In genomic region chr4:110610940-110611785, GRCh38 we compare ENCODE assay signal across 10 cellular contexts. TPM values are rescaled to one million over a fixed set of nuclear protein-coding genes. Genes with fewer than 3 reads are reported as not detected.
DNase-seq lines count a peak whose midpoint lies in the region; ATAC-seq lines count a peak whose summit lies in the region.
"Had no signal": no experiment of that assay in that cellular context is flagged by ENCODE, and none has a peak within 500 bp of the region (broad histone marks: within the 10 kb centered on the region; RNA-seq: fewer than 3 reads in every experiment).

No MANE protein-coding gene starts in this region.

- H2BK5ac ChIP-seq in mesenchymal stem cell (ENCODE audit: low read depth, low read length, poor library complexity, severe bottlenecking): no peak overlapping the region

- H2BK15ac ChIP-seq in mesenchymal stem cell (ENCODE audit: low read depth, poor library complexity, severe bottlenecking): peak overlapping the region; percentile 78

- H4K8ac ChIP-seq in mesenchymal stem cell (ENCODE audit: low read length): peak overlapping the region; percentile 31

- no peak overlapping the region for H2AK5ac ChIP-seq in mesenchymal stem cell (ENCODE audit: low read length, severe bottlenecking)

- H3K23ac ChIP-seq in mesenchymal stem cell (ENCODE audit: low read length in 2 of 2): peak overlapping the region in 1 of 2 experiments; percentile 53

- no peaks in the 10 kb centered on the region for H3K79me1 ChIP-seq in mesenchymal stem cell (replicated peaks; ENCODE audit: low read length, poor library complexity, severe bottlenecking)

- no peak overlapping the region for H3K18ac ChIP-seq in mesenchymal stem cell (ENCODE audit: low read depth in 1 of 2, low read length in 2 of 2)

- H2BK12ac ChIP-seq in mesenchymal stem cell (ENCODE audit: low read length in 2 of 2): no peak overlapping the region

- DNase-seq in HT-29 (ENCODE audit: low spot score): peak; percentile 61
- DNase-seq in mesenchymal stem cell: no peak
- DNase-seq in EL: no peak
- DNase-seq in immature natural killer cell: no peak
- no peak for DNase-seq in stimulated activated naive CD4-positive, alpha-beta T cell treated with Interleukin-2 at 50 U/mL for 16 hours (lab: John Stamatoyannopoulos, UW)
- no peak for DNase-seq in CD4-positive, alpha-beta memory T cell
- DNase-seq: activated CD4-positive, alpha-beta memory T cell treated with anti-CD3 and anti-CD28 coated beads, Interleukin-2, amount 10 ng/mL, durations not matched to agents 7 days and 5 days; NCI-H187 had no signal

- CTCF ChIA-PET in CD4-positive, alpha-beta memory T cell (lab: Charles Lee; ENCODE audit: partially characterized antibody): no interaction called here

- peak overlapping the region in 1 of 5 donors; percentile 20 for H3K4me3 Mint-ChIP-seq in immature natural killer cell
- peak overlapping the region in 3 of 8 donors; percentile 25 to 50 (median 45) for H3K4me3 Mint-ChIP-seq in CD4-positive, alpha-beta memory T cell
- H3K4me3 Mint-ChIP-seq: activated CD4-positive, alpha-beta memory T cell treated with anti-CD3 and anti-CD28 coated beads, Interleukin-2, amount 10 ng/mL, durations not matched to agents 7 days and 5 days had no signal

- no peaks in the 10 kb centered on the region for H3K36me3 Mint-ChIP-seq in immature natural killer cell
- no peaks in the 10 kb centered on the region for H3K36me3 Mint-ChIP-seq in CD4-positive, alpha-beta memory T cell

- POLR2A ChIA-PET in CD4-positive, alpha-beta memory T cell (lab: Charles Lee; ENCODE audit: partially characterized antibody): no interaction called here

- no peak overlapping the region for H3K9ac ChIP-seq in mesenchymal stem cell (ENCODE audit: low read length)

- no peaks in the 10 kb centered on the region for H3K36me3 ChIP-seq in mesenchymal stem cell (ENCODE audit: control insufficient read depth in 1 of 2, insufficient read depth in 2 of 2, low read depth in 1 of 2, low read length in 2 of 2)
- no peaks in the 10 kb centered on the region for H3K36me3 ChIP-seq in CD4-positive, alpha-beta memory T cell (ENCODE audit: insufficient read depth, low read length)

- no peaks in the 10 kb centered on the region for H3K9me3 ChIP-seq in mesenchymal stem cell (ENCODE audit: control insufficient read depth, low read length)
- no peaks in the 10 kb centered on the region for H3K9me3 ChIP-seq in CD4-positive, alpha-beta memory T cell (ENCODE audit: control insufficient read depth in 1 of 2, low read length in 2 of 2)

- WGBS in mesenchymal stem cell: 76% methylated on average over 49 of the region's 50 CpGs

- H3K14ac ChIP-seq in mesenchymal stem cell (ENCODE audit: low read length in 2 of 2): no peak overlapping the region

- H3K27ac ChIP-seq in mesenchymal stem cell (ENCODE audit: low read length, poor library complexity, severe bottlenecking): no peak overlapping the region
- no peak overlapping the region for H3K27ac ChIP-seq in CD4-positive, alpha-beta memory T cell (ENCODE audit: low read depth, low read length)

- H3K27ac Mint-ChIP-seq in immature natural killer cell: no peak overlapping the region
- no peak overlapping the region for H3K27ac Mint-ChIP-seq in CD4-positive, alpha-beta memory T cell
- H3K27ac Mint-ChIP-seq: activated CD4-positive, alpha-beta memory T cell treated with anti-CD3 and anti-CD28 coated beads, Interleukin-2, amount 10 ng/mL, durations not matched to agents 7 days and 5 days had no signal

- peak overlapping the region in 1 of 2 experiments; percentile 44 for H3K4ac ChIP-seq in mesenchymal stem cell (ENCODE audit: low read depth in 1 of 2, low read length in 2 of 2)

- H3K27me3 ChIP-seq in mesenchymal stem cell (ENCODE audit: control insufficient read depth in 1 of 2, insufficient read depth in 1 of 2, low read length in 2 of 2): peaks cover 39 to 77% of the 10 kb centered on the region in 2 experiments
- peaks cover 40% of the 10 kb centered on the region for H3K27me3 ChIP-seq in CD4-positive, alpha-beta memory T cell (ENCODE audit: insufficient read depth, low read length)

- peak overlapping the region; percentile 19 for H3K4me2 ChIP-seq in mesenchymal stem cell (ENCODE audit: low read length, poor library complexity, severe bottlenecking)

- ATAC-seq in GM18508 (IDR thresholded peaks at IDR 0.05; ENCODE audit: insufficient read depth, unreplicated experiment) (peak; percentile 88), GM21825 (IDR thresholded peaks at IDR 0.05; ENCODE audit: unreplicated experiment) (peak; percentile 92)

- no peaks in the 10 kb centered on the region for H3K4me1 Mint-ChIP-seq in immature natural killer cell
- peaks cover 2 to 15% (median 6%) of the 10 kb centered on the region in 4 donors for H3K4me1 Mint-ChIP-seq in CD4-positive, alpha-beta memory T cell

- peak overlapping the region; percentile 74 for H2BK120ac ChIP-seq in mesenchymal stem cell (ENCODE audit: low read depth, low read length)

- peaks cover 27% of the 10 kb centered on the region for H3K4me1 ChIP-seq in mesenchymal stem cell (ENCODE audit: control insufficient read depth, insufficient read depth, low read depth, low read length)
- H3K4me1 ChIP-seq in CD4-positive, alpha-beta memory T cell (ENCODE audit: insufficient read depth, low read length): no peaks in the 10 kb centered on the region

- H3K9me3 Mint-ChIP-seq in immature natural killer cell: peaks cover 0 to 24% (median 9%) of the 10 kb centered on the region in 6 donors
- H3K9me3 Mint-ChIP-seq in CD4-positive, alpha-beta memory T cell: peaks cover 0 to 24% (median 8%) of the 10 kb centered on the region in 8 donors

- peaks cover 18 to 32% (median 26%) of the 10 kb centered on the region in 3 donors for H3K27me3 Mint-ChIP-seq in immature natural killer cell (ENCODE audit: low read depth in 3 of 3)
- H3K27me3 Mint-ChIP-seq in CD4-positive, alpha-beta memory T cell: peaks cover 54 to 59% of the 10 kb centered on the region in 2 donors

- no peak overlapping the region for H4K91ac ChIP-seq in mesenchymal stem cell (ENCODE audit: low read length)

- intact Hi-C loops in CD4-positive, alpha-beta memory T cell (cut with micrococcal nuclease): no loop called here

- no peak overlapping the region for H2AFZ ChIP-seq in mesenchymal stem cell (ENCODE audit: low read depth, low read length)

- peak overlapping the region in 1 of 2 experiments; percentile 73 for H3K4me3 ChIP-seq in mesenchymal stem cell (ENCODE audit: insufficient read depth in 1 of 2, low read depth in 1 of 2, low read length in 2 of 2)
- H3K4me3 ChIP-seq in CD4-positive, alpha-beta memory T cell (ENCODE audit: low read length in 2 of 2): no peak overlapping the region

RNA-seq across cellular contexts. Expression of gene PITX2, which starts 11.7 kb away (rescaled TPM):
- 8.6 and 10.3 TPM in 2 replicates for total RNA-seq in HT-29 (2014; rRNA removed; shearing (Covaris generic))
- polyA plus RNA-seq in mesenchymal stem cell (2013, experiment 1 of 2): 26.4 TPM
- polyA plus RNA-seq in mesenchymal stem cell (2013, experiment 2 of 2): 25.9 TPM
- polyA plus RNA-seq in immature natural killer cell: not detected
- total RNA-seq in CD4-positive, alpha-beta memory T cell: not detected
- not detected for polyA plus RNA-seq in CD4-positive, alpha-beta memory T cell
